In the genomic region with DNA sequence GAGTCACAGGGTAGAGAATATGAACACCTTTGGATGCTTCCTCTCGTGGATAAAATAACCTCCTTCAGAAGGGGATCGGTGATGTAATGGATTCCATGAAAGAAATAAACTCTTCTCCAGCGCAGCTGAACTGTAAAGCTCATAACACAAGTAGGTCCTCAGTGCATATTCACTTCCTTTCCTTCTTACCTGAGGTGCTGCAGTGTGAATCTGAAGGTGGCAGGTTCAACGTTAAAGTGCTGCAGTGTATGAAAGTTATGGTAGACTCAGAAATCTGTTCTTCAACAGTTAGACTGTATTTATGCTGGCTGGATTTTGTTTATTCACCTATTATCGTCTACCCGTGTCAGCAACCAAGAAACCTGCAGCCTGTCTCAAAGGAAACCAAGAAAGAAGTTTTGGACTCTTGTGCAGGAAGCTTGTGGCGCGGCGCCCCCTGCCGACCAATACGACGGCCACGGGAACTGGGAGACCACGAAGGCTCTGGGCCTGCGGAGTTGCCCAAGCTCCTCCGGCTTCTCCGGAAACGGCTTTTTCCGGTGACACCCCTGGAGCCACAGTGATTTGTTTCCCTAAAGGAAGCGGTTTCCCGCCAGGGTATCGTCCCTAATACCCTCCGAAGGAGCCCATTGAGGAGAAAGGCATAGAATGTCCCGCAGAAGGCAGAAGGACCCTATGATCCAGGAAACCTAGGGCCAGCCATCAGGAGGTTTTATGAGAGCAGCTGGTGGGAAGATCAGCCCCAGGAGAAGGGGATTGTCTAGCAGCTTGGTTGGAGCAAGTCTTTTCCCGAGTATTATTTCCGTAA, we compare ENCODE assay signal across 8 cellular contexts. TPM values are rescaled to one million over a fixed set of nuclear protein-coding genes. Genes with fewer than 3 reads are reported as not detected.
DNase-seq lines count a peak whose midpoint lies in the region; ATAC-seq, FAIRE-seq and TF ChIP-seq lines count a peak whose summit lies in the region.

No MANE protein-coding gene starts in this region.

- WGBS in HepG2 (ENCODE audit: low lambda C conversion rate) = 20% methylated on average over 17 of the region's 26 CpGs

- POLR2A ChIA-PET in HepG2 (lab: Yijun Ruan, JAX) = no interaction called here

- H4K20me1 ChIP-seq in HepG2 (ENCODE audit: insufficient read depth, low read length) = no peaks in the 10 kb centered on the region

- no peaks in the 10 kb centered on the region for H3K9me3 ChIP-seq in BE2C
- no peaks in the 10 kb centered on the region for H3K9me3 ChIP-seq in HepG2 (ENCODE audit: low read length)

- no peak overlapping the region for H3K4me3 ChIP-seq in BE2C (ENCODE audit: low read depth, low read length)
- no peak overlapping the region for H3K4me3 ChIP-seq in LNCaP clone FGC (ENCODE audit: low read depth, low read length)
- H3K4me3 ChIP-seq in coronary artery = peak overlapping the region; percentile 59
- H3K4me3 ChIP-seq in HepG2 (replicated peaks in 1 of 3; ENCODE audit: insufficient read depth in 1 of 3, low read depth in 2 of 3, low read length in 3 of 3) = no peak overlapping the region

- in situ Hi-C loops in HepG2 (cut with HindIII; ENCODE audit: extremely low pct_ligation_motif_present, low pct_unique_long_range_greater_than_20kb) = no loop called here

- CTCF ChIA-PET in HepG2 (lab: Yijun Ruan, JAX; ENCODE audit: low intra/inter-chr PET ratio, low total read pairs) = interaction anchor here (0.8 kb wide), 1 partner anchor 264 kb away, joined by 3 read pairs; no protein-coding TSS in a partner anchor

- H3K27ac ChIP-seq in coronary artery (no peak overlapping the region), HepG2 (ENCODE audit: extremely low read length, insufficient read depth, low read length) (no peak overlapping the region)

- no peak overlapping the region for H2AFZ ChIP-seq in HepG2 (ENCODE audit: low read length)

- TF ChIP-seq RAD21 in HepG2 (CRISPR knock-in tag; IDR thresholded peaks at IDR 0.05) = peak; percentile 58; the same call in 1 of the 2 replicates

- H3K27me3 ChIP-seq in BE2C = peaks cover 21% of the 10 kb centered on the region
- H3K27me3 ChIP-seq in HepG2 (ENCODE audit: control insufficient read depth in 1 of 2, insufficient read depth in 2 of 2, low read length in 2 of 2) = no peaks in the 10 kb centered on the region; a peak in 1 of 5 replicates

- H3K36me3 ChIP-seq in BE2C = no peaks in the 10 kb centered on the region
- no peaks in the 10 kb centered on the region for H3K36me3 ChIP-seq in HepG2 (replicated peaks in 1 of 2; ENCODE audit: control insufficient read depth in 1 of 2, insufficient read depth in 2 of 2, low read length in 2 of 2)

- no peaks in the 10 kb centered on the region for H3K4me1 ChIP-seq in BE2C
- H3K4me1 ChIP-seq in HepG2 (ENCODE audit: insufficient read depth, low read length) = peaks cover 7% of the 10 kb centered on the region; the same call in 1 of the 2 replicates

- intact Hi-C loops in HepG2 (cut with micrococcal nuclease; ENCODE audit: unreplicated experiment) = no loop called here

- TF ChIP-seq CTCF in BE2C (IDR thresholded peaks at IDR 0.05; ENCODE audit: low read depth, low read length) (peak; percentile 78), LNCaP clone FGC (IDR thresholded peaks at IDR 0.05; ENCODE audit: control insufficient read depth, extremely low read depth, insufficient read depth) (peak; percentile 73), coronary artery (IDR thresholded peaks at IDR 0.05) (peak; percentile 64), HepG2 (CRISPR knock-in tag; IDR thresholded peaks at IDR 0.05) (peak; percentile 82)

- no peak for TF ChIP-seq POLR2A in HepG2 (IDR thresholded peaks at IDR 0.05; ENCODE audit: insufficient read depth in 1 of 2, low read depth in 2 of 2, low read length in 2 of 2)

- no peak for FAIRE-seq in HepG2 (lab: Jason Lieb, UNC)

- ATAC-seq in GM19324 (IDR thresholded peaks at IDR 0.05; ENCODE audit: low FRiP score, unreplicated experiment) = peak; percentile 59
- peak; percentile 97 for ATAC-seq in HepG2
- no peak for ATAC-seq in HG02981 (IDR thresholded peaks at IDR 0.05; ENCODE audit: unreplicated experiment)

- no peaks in the 10 kb centered on the region for H3K79me2 ChIP-seq in HepG2 (ENCODE audit: insufficient read depth, low read length)

- DNase-seq in BE2C = peak; percentile 70
- no peak for DNase-seq in LNCaP clone FGC (ENCODE audit: low read depth)
- peak; percentile 59 to 72 for DNase-seq in activated CD4-positive, alpha-beta T cell treated with anti-CD3 and anti-CD28 coated beads for 4 hours
- DNase-seq in coronary artery (ENCODE audit: low spot score) = peak; percentile 84
- DNase-seq in HepG2 (ENCODE audit: low spot score) = peak; percentile 41
- peak; percentile 81 to 84 for DNase-seq in stimulated activated CD4-positive, alpha-beta T cell treated with anti-CD3 and anti-CD28 coated beads, Interleukin-4, amount 100 ng/mL, for 48 hours (ENCODE audit: low read depth in 2 of 2)

- BruUV-seq in HepG2 (replicated peaks; lab: Mats Ljungman, UMichigan) = no TSS peak

- no peak; a peak in 1 of 4 replicates for TF ChIP-seq EP300 in HepG2 (IDR thresholded peaks at IDR 0.05; ENCODE audit: low read depth in 2 of 2, low read length in 2 of 2)
- TF ChIP-seq EP300 in HepG2 (CRISPR knock-in tag; IDR thresholded peaks at IDR 0.05; ENCODE audit: borderline replicate concordance) = no peak

- H3K4me2 ChIP-seq in HepG2 (ENCODE audit: low read depth, low read length) = peak overlapping the region; percentile 27

- H3K9ac ChIP-seq in HepG2 (ENCODE audit: insufficient read depth, low read depth, low read length) = no peak overlapping the region

TF ChIP-seq in HepG2, 621 proteins besides CTCF, POLR2A, EP300 and RAD21 (continues in another document):
- TF ChIP-seq ATF7-NPFF (CRISPR knock-in tag; IDR thresholded peaks at IDR 0.05; ENCODE audit: low read depth) = no peak
- TF ChIP-seq KDM2A (CRISPR knock-in tag; IDR thresholded peaks at IDR 0.05; ENCODE audit: borderline replicate concordance, low read depth) = peak; percentile 45; the same call in 1 of the 2 replicates
- TF ChIP-seq CEBPG (CRISPR knock-in tag; IDR thresholded peaks at IDR 0.05) = peak; percentile 37; the same call in 1 of the 2 replicates
- 0 out of 2 replicates have a peak, but pooled peaks have one; percentile 32 for TF ChIP-seq KAT8 (CRISPR knock-in tag; IDR thresholded peaks at IDR 0.05)
- 0 out of 2 replicates have a peak, but pooled peaks have one; percentile 46 for TF ChIP-seq REPIN1 (CRISPR knock-in tag; IDR thresholded peaks at IDR 0.05; ENCODE audit: borderline replicate concordance, low read depth)
- no peak for TF ChIP-seq ZSCAN30 (CRISPR knock-in tag; IDR thresholded peaks at IDR 0.05)
- TF ChIP-seq, protein P1, sequence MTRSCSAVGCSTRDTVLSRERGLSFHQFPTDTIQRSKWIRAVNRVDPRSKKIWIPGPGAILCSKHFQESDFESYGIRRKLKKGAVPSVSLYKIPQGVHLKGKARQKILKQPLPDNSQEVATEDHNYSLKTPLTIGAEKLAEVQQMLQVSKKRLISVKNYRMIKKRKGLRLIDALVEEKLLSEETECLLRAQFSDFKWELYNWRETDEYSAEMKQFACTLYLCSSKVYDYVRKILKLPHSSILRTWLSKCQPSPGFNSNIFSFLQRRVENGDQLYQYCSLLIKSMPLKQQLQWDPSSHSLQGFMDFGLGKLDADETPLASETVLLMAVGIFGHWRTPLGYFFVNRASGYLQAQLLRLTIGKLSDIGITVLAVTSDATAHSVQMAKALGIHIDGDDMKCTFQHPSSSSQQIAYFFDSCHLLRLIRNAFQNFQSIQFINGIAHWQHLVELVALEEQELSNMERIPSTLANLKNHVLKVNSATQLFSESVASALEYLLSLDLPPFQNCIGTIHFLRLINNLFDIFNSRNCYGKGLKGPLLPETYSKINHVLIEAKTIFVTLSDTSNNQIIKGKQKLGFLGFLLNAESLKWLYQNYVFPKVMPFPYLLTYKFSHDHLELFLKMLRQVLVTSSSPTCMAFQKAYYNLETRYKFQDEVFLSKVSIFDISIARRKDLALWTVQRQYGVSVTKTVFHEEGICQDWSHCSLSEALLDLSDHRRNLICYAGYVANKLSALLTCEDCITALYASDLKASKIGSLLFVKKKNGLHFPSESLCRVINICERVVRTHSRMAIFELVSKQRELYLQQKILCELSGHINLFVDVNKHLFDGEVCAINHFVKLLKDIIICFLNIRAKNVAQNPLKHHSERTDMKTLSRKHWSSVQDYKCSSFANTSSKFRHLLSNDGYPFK (CRISPR knock-in tag; IDR thresholded peaks at IDR 0.05; ENCODE audit: borderline replicate concordance) = peak; percentile 29; the same call in 1 of the 2 replicates
- no peak for TF ChIP-seq ZNF34 (CRISPR knock-in tag; IDR thresholded peaks at IDR 0.05; ENCODE audit: borderline replicate concordance)

RNA-seq across cellular contexts. Expression of a gene that starts 17.6 kb away (rescaled TPM):
- not detected for polyA plus RNA-seq in BE2C (2012; ENCODE audit: insufficient read depth, insufficient read length, low read depth)
- total RNA-seq in HepG2 (2016; rRNA removed; fragmentation: Illumina TruSeq; extraction: Trizol) = not detected in 2 replicates
- not detected in 2 replicates for total RNA-seq in HepG2 (2016; cell fraction: cytosol; rRNA removed; fragmentation: Illumina TruSeq; extraction: Trizol; ENCODE audit: low read depth)
- not detected in 2 replicates for total RNA-seq in HepG2 (2016; cell fraction: insoluble cytoplasmic fraction; rRNA removed; fragmentation: Illumina TruSeq; extraction: Trizol)
- not detected in 2 replicates for total RNA-seq in HepG2 (2016; cell fraction: membrane; rRNA removed; fragmentation: Illumina TruSeq; extraction: Trizol)
- total RNA-seq in HepG2 (2016; cell fraction: nucleus; rRNA removed; fragmentation: Illumina TruSeq; extraction: Trizol) = not detected in 2 replicates
- polyA plus RNA-seq in HepG2 (2011; rRNA removed) = not detected in 2 replicates
- not detected in 2 replicates for polyA plus RNA-seq in HepG2 (2011; cell fraction: cytosol; rRNA removed)
- polyA plus RNA-seq in HepG2 (2011; cell fraction: nucleus; rRNA removed) = not detected in 2 replicates
- not detected in 2 replicates for polyA plus RNA-seq in HepG2 (2012)
- polyA plus RNA-seq in HepG2 (2016; cell fraction: cytosol; fragmentation: Illumina TruSeq; extraction: Trizol; ENCODE audit: low read depth) = not detected in 2 replicates
- polyA plus RNA-seq in HepG2 (2016; cell fraction: insoluble cytoplasmic fraction; fragmentation: Illumina TruSeq; extraction: Trizol; ENCODE audit: low read depth) = not detected in 2 replicates
- not detected in 2 replicates for polyA plus RNA-seq in HepG2 (2016; cell fraction: membrane; fragmentation: Illumina TruSeq; extraction: Trizol; ENCODE audit: low read depth)
- polyA plus RNA-seq in HepG2 (2016; cell fraction: nucleus; fragmentation: Illumina TruSeq; extraction: Trizol; ENCODE audit: insufficient read depth, low read depth) = not detected in 2 replicates
- polyA minus RNA-seq in HepG2 (2011; rRNA and poly(A)+ RNA removed; ENCODE audit: low replicate concordance) = not detected in 2 replicates
- not detected in 2 replicates for polyA minus RNA-seq in HepG2 (2011; cell fraction: cytosol; rRNA and poly(A)+ RNA removed)
- not detected in 2 replicates for polyA minus RNA-seq in HepG2 (2011; cell fraction: nucleus; rRNA and poly(A)+ RNA removed)
